ENCODE assay signal across 24 cellular contexts in genomic region chr9:87594662-87595061, GRCh38.
DNase-seq lines count a peak whose midpoint lies in the region; ATAC-seq, FAIRE-seq and TF ChIP-seq lines count a peak whose summit lies in the region.
"Had no signal": no experiment of that assay in that cellular context is flagged by ENCODE, and none has a peak within 500 bp of the region (broad histone marks: within the 10 kb centered on the region; RNA-seq: fewer than 3 reads in every experiment).

No MANE protein-coding gene starts in this region.

- no peaks in the 10 kb centered on the region for H3K9me2 ChIP-seq in hepatocyte (replicated peaks; ENCODE audit: insufficient read depth)

- peaks cover 30% of the 10 kb centered on the region for H3K4me1 ChIP-seq in astrocyte (ENCODE audit: insufficient read depth, low read length)
- peaks cover 50% of the 10 kb centered on the region for H3K4me1 ChIP-seq in hepatocyte (ENCODE audit: insufficient read depth)
- H3K4me1 ChIP-seq in neural progenitor cell = peaks cover 7% of the 10 kb centered on the region
- peaks cover 49 to 71% (median 58%) of the 10 kb centered on the region in 4 donors for H3K4me1 ChIP-seq in upper lobe of left lung

- no peak for TF ChIP-seq EP300 in upper lobe of left lung (IDR thresholded peaks at IDR 0.05)

- peaks cover 24% of the 10 kb centered on the region for H3K4me1 Mint-ChIP-seq in astrocyte (ENCODE audit: low read depth, unreplicated experiment)
- peaks cover 53% of the 10 kb centered on the region for H3K4me1 Mint-ChIP-seq in neural progenitor cell
- H3K4me1 Mint-ChIP-seq: activated CD4-positive, alpha-beta memory T cell treated with anti-CD3 and anti-CD28 coated beads, Interleukin-2, amount 10 ng/mL, durations not matched to agents 7 days and 5 days; CD8-positive, alpha-beta memory T cell had no signal

- H3K27me3 Mint-ChIP-seq in astrocyte (ENCODE audit: low read depth, unreplicated experiment) (no peaks in the 10 kb centered on the region), neural progenitor cell (ENCODE audit: insufficient read depth, low read depth) (no peaks in the 10 kb centered on the region)

- H3K27me3 ChIP-seq in astrocyte (ENCODE audit: insufficient read depth, low read length) (no peaks in the 10 kb centered on the region), hepatocyte (no peaks in the 10 kb centered on the region), neural progenitor cell (no peaks in the 10 kb centered on the region), upper lobe of left lung (no peaks in the 10 kb centered on the region)
- H3K27me3 ChIP-seq: right atrium auricular region had no signal

- H3K4me2 ChIP-seq in astrocyte (ENCODE audit: low read length) (peak overlapping the region; percentile 20), hepatocyte (no peak overlapping the region), neural progenitor cell (no peak overlapping the region)

- H3K27ac ChIP-seq in astrocyte (ENCODE audit: low read depth, low read length) (no peak overlapping the region), hepatocyte (peak overlapping the region; percentile 39), neural progenitor cell (no peak overlapping the region), upper lobe of left lung (peak overlapping the region; percentile 13 to 67 (median 50))
- H3K27ac ChIP-seq: right atrium auricular region had no signal

- peaks cover 8% of the 10 kb centered on the region for H3K36me3 Mint-ChIP-seq in astrocyte (ENCODE audit: low read depth, unreplicated experiment)
- H3K36me3 Mint-ChIP-seq in neural progenitor cell = peaks cover 3% of the 10 kb centered on the region
- H3K36me3 Mint-ChIP-seq: CD8-positive, alpha-beta memory T cell had no signal

- no peak for TF ChIP-seq CTCF in astrocyte (IDR thresholded peaks at IDR 0.05; ENCODE audit: insufficient read depth, low read depth, low read length)
- TF ChIP-seq CTCF in hepatocyte (IDR thresholded peaks at IDR 0.05; ENCODE audit: poor library complexity) = no peak
- no peak for TF ChIP-seq CTCF in neural progenitor cell (IDR thresholded peaks at IDR 0.05)
- no peak for TF ChIP-seq CTCF in upper lobe of left lung (IDR thresholded peaks at IDR 0.05)

- H3K79me2 ChIP-seq in astrocyte (ENCODE audit: insufficient read depth, low read length) (no peaks in the 10 kb centered on the region), hepatocyte (peaks cover 79% of the 10 kb centered on the region), neural progenitor cell (ENCODE audit: low read depth) (peaks cover 15% of the 10 kb centered on the region)

- H3K9ac ChIP-seq in astrocyte (ENCODE audit: low read length) = no peak overlapping the region
- H3K9ac ChIP-seq in neural progenitor cell = no peak overlapping the region

- H3K4me3 Mint-ChIP-seq in astrocyte (ENCODE audit: unreplicated experiment) = no peak overlapping the region
- H3K4me3 Mint-ChIP-seq in neural progenitor cell = no peak overlapping the region
- H3K4me3 Mint-ChIP-seq: activated CD4-positive, alpha-beta memory T cell treated with anti-CD3 and anti-CD28 coated beads, Interleukin-2, amount 10 ng/mL, durations not matched to agents 7 days and 5 days; CD8-positive, alpha-beta memory T cell; T-helper 2 cell treated with Interferon-gamma antibody and Interleukin-4, amounts not matched to agents 5 μg/mL and 100 μg/mL, for 36 hours had no signal

- no peak for ATAC-seq in upper lobe of left lung (ENCODE audit: low FRiP score in 2 of 2)
- no peak for ATAC-seq in HG03095 (IDR thresholded peaks at IDR 0.05; ENCODE audit: unreplicated experiment)
- ATAC-seq: Panc1 had no signal

- H3K27ac Mint-ChIP-seq in astrocyte (ENCODE audit: unreplicated experiment) (no peak overlapping the region), neural progenitor cell (peak overlapping the region; percentile 35)
- H3K27ac Mint-ChIP-seq: activated CD4-positive, alpha-beta memory T cell treated with anti-CD3 and anti-CD28 coated beads, Interleukin-2, amount 10 ng/mL, durations not matched to agents 7 days and 5 days; CD8-positive, alpha-beta memory T cell; T-helper 2 cell treated with Interferon-gamma antibody and Interleukin-4, amounts not matched to agents 5 μg/mL and 100 μg/mL, for 36 hours had no signal

- no peaks in the 10 kb centered on the region for H3F3A ChIP-seq in neural progenitor cell (ENCODE audit: low read depth)

- H3K9me3 ChIP-seq in astrocyte (ENCODE audit: insufficient read depth, low read depth, low read length) (no peaks in the 10 kb centered on the region), hepatocyte (ENCODE audit: low read depth) (no peaks in the 10 kb centered on the region), neural progenitor cell (ENCODE audit: low read depth) (no peaks in the 10 kb centered on the region), upper lobe of left lung (no peaks in the 10 kb centered on the region)
- H3K9me3 ChIP-seq: right atrium auricular region had no signal

- H2AFZ ChIP-seq in astrocyte (ENCODE audit: low read depth, low read length) = no peak overlapping the region
- H2AFZ ChIP-seq in hepatocyte = no peak overlapping the region
- H2AFZ ChIP-seq in neural progenitor cell (replicated peaks) = no peak overlapping the region

- DNase-seq in astrocyte (ENCODE audit: low read depth) (no peak), hepatocyte (ENCODE audit: low spot score) (no peak), neural progenitor cell (ENCODE audit: low spot score) (no peak), upper lobe of left lung (no peak), AML-193 (lab: John Stamatoyannopoulos, UW) (no peak), CD1c-positive myeloid dendritic cell (ENCODE audit: extremely low spot score) (no peak)
- DNase-seq: activated CD4-positive, alpha-beta memory T cell treated with anti-CD3 and anti-CD28 coated beads, Interleukin-2, amount 10 ng/mL, durations not matched to agents 7 days and 5 days; activated naive CD4-positive, alpha-beta T cell; activated T-cell treated with anti-CD3 and anti-CD28 coated beads, Interleukin-2, amount 50 U/mL, for 1 hour; amygdala; caudate nucleus; CD8-positive, alpha-beta memory T cell; erythroblast; Karpas-422; midbrain; NCI-H1048; NCI-H1930; nucleus accumbens; stimulated activated CD8-positive, alpha-beta memory T cell treated with anti-CD3 and anti-CD28 coated beads, Interleukin-4, amount 100 ng/mL, for 48 hours had no signal

- H3K36me3 ChIP-seq in astrocyte (ENCODE audit: insufficient read depth, low read length) (no peaks in the 10 kb centered on the region), hepatocyte (replicated peaks; ENCODE audit: insufficient read depth, low read depth) (no peaks in the 10 kb centered on the region), neural progenitor cell (no peaks in the 10 kb centered on the region), upper lobe of left lung (no peaks in the 10 kb centered on the region)
- H3K36me3 ChIP-seq: right atrium auricular region had no signal

- H3K4me3 ChIP-seq in astrocyte (ENCODE audit: insufficient read depth, low read depth, low read length) (no peak overlapping the region), hepatocyte (no peak overlapping the region), neural progenitor cell (no peak overlapping the region), upper lobe of left lung (no peak overlapping the region)
- H3K4me3 ChIP-seq: right atrium auricular region had no signal

- H4K20me1 ChIP-seq in astrocyte (ENCODE audit: insufficient read depth, low read length) (no peaks in the 10 kb centered on the region), hepatocyte (ENCODE audit: insufficient read depth, poor library complexity, severe bottlenecking) (no peaks in the 10 kb centered on the region), neural progenitor cell (ENCODE audit: low read depth) (peaks cover 32% of the 10 kb centered on the region)

- TF ChIP-seq POLR2A in upper lobe of left lung (IDR thresholded peaks at IDR 0.05) = no peak

- H3K9me3 Mint-ChIP-seq in astrocyte (ENCODE audit: unreplicated experiment) = no peaks in the 10 kb centered on the region
- H3K9me3 Mint-ChIP-seq in neural progenitor cell = no peaks in the 10 kb centered on the region
- H3K9me3 Mint-ChIP-seq: activated CD4-positive, alpha-beta memory T cell treated with anti-CD3 and anti-CD28 coated beads, Interleukin-2, amount 10 ng/mL, durations not matched to agents 7 days and 5 days; T-helper 2 cell treated with Interferon-gamma antibody and Interleukin-4, amounts not matched to agents 5 μg/mL and 100 μg/mL, for 36 hours had no signal

- FAIRE-seq in astrocyte (lab: Jason Lieb, UNC) = no peak
- FAIRE-seq: H54 had no signal

Comparison
In these comparisons a context has a peak if more than half of its experiments do, and no peak if none do; other contexts are left out.
1. H3K27ac ChIP-seq: peak in hepatocyte (single experiment) and upper lobe of left lung (4 of 4); none in astrocyte (single experiment) and neural progenitor cell (single experiment).